Comparison of ENCODE assay signal across 8 cellular contexts in the genomic region with DNA sequence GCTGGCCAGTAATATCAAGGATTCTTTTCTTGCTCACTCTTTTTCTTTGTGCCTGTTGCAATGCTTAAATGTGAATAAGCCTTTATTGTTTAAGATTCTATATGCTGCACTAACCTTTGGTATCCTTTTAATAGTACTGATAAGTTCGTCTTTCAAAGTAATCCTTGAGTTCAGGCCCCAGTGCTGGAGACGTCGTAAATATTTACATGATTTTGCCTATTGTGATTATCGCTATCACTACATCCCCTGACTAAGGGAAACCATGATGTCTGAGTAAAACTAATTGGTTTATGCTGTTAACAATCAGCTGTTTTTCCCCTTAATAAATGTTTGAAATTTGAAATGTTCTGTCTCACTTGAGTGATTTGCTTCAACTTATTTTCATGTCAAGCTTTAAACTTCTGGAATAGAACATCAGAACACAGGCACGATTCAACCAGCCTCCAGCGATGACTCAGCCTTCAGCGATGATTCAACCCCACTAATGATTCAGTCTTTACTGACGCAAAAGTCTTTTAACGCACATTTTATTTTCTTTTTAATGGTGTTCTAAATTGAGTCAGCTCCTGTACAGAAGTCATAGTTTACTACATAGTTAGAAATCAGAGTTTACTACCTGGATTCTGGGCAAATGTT. TPM values are rescaled to one million over a fixed set of nuclear protein-coding genes. Genes with fewer than 3 reads are reported as not detected.
DNase-seq lines count a peak whose midpoint lies in the region; ATAC-seq, FAIRE-seq and TF ChIP-seq lines count a peak whose summit lies in the region.

No MANE protein-coding gene starts in this region.

- H3K4me1 ChIP-seq in small intestine (ENCODE audit: control insufficient read depth in 2 of 2, insufficient read depth in 1 of 2, low read depth in 1 of 2, low read length in 1 of 2): peaks cover 0 to 2% of the 10 kb centered on the region in 2 donors

- H3K4me3 ChIP-seq in fibroblast of mammary gland (ENCODE audit: control insufficient read depth, low read depth, low read length) (no peak overlapping the region), small intestine (ENCODE audit: low read depth in 1 of 2, low read length in 2 of 2) (no peak overlapping the region)

- peaks cover 0 to 6% of the 10 kb centered on the region in 2 donors for H3K36me3 ChIP-seq in small intestine (ENCODE audit: control insufficient read depth in 2 of 2, insufficient read depth in 2 of 2, low read length in 2 of 2)

- no peak for TF ChIP-seq CTCF in fibroblast of mammary gland (conservative IDR thresholded peaks at IDR 0.05; ENCODE audit: control insufficient read depth, insufficient read depth, low read depth, low read length)

- H3K9me3 ChIP-seq in small intestine (ENCODE audit: control insufficient read depth, low read depth): no peaks in the 10 kb centered on the region

- in situ Hi-C loops in ACHN (cut with HindIII; ENCODE audit: low pct_ligation_motif_present, low pct_unique_long_range_greater_than_20kb, low sequenced_read_pairs): no loop called here

- no peaks in the 10 kb centered on the region for H3K27me3 ChIP-seq in small intestine (ENCODE audit: control insufficient read depth in 2 of 2, insufficient read depth in 2 of 2, low read length in 2 of 2)

- peak; percentile 67 for FAIRE-seq in small intestine (lab: Jason Lieb, UNC)

- DNase-seq in ACHN (peak; percentile 77), LoVo (ENCODE audit: low spot score) (peak; percentile 79), activated T-cell treated with anti-CD3 and anti-CD28 coated beads for 24 hours (ENCODE audit: low read depth) (peak; percentile 66), fibroblast of mammary gland (ENCODE audit: low read depth) (peak; percentile 95), small intestine (peak; percentile 85)

- peak overlapping the region; percentile 57 to 87 for H3K27ac ChIP-seq in small intestine (ENCODE audit: low read depth in 1 of 2, low read length in 1 of 2)

- ATAC-seq in HG03095 (IDR thresholded peaks at IDR 0.05; ENCODE audit: unreplicated experiment): no peak
- ATAC-seq in GM21423 (IDR thresholded peaks at IDR 0.05; ENCODE audit: unreplicated experiment): no peak
- ATAC-seq in GM19324 (IDR thresholded peaks at IDR 0.05; ENCODE audit: low FRiP score, unreplicated experiment): no peak

- WGBS in small intestine, 3 donors: 17 to 37% (median 21%) methylated on average over 9 of the region's 9 CpGs

RNA-seq across cellular contexts. Expression of a gene that starts 3.9 kb away (rescaled TPM):
- 100 to 1,000 TPM in 2 of 3 donors, 10 to 100 TPM in 1; 96.2 to 309 (median 247) TPM for polyA plus RNA-seq in small intestine

RNA-seq across cellular contexts. Expression of a gene that starts 20.1 kb away (rescaled TPM):
- 10 to 100 TPM in 1 of 3 donors, 1 to 10 TPM in 2; 9.2 to 10.8 (median 9.2) TPM for polyA plus RNA-seq in small intestine
